Comparison of ENCODE assay signal across 17 cellular contexts in genomic region chr6:15534970-15535369, GRCh38.
DNase-seq lines count a peak whose midpoint lies in the region; ATAC-seq and TF ChIP-seq lines count a peak whose summit lies in the region.
"Had no signal": no experiment of that assay in that cellular context is flagged by ENCODE, and none has a peak within 500 bp of the region (broad histone marks: within the 10 kb centered on the region; RNA-seq: fewer than 3 reads in every experiment).

No MANE protein-coding gene starts in this region.

- H3K36me3 ChIP-seq in testis (ENCODE audit: low read depth, missing control alignments) = no peaks in the 10 kb centered on the region

- H3K4me1 ChIP-seq in testis = peaks cover 26% of the 10 kb centered on the region

- H3K27me3 ChIP-seq in testis = no peaks in the 10 kb centered on the region
- H3K27me3 ChIP-seq: gastrocnemius medialis, suprapubic skin had no signal

- intact Hi-C loops in Right ventricle myocardium superior (cut with DNase I) = no loop called here
- intact Hi-C loops in Right ventricle myocardium inferior (cut with DNase I) = no loop called here
- intact Hi-C loops in testis (cut with DNase I; ENCODE audit: low total_unique reads) = no loop called here

- ATAC-seq in Right ventricle myocardium superior (ENCODE audit: poor library complexity) (peak; percentile 23), Right ventricle myocardium inferior (no peak), HG02588 (IDR thresholded peaks at IDR 0.05; ENCODE audit: unreplicated experiment) (no peak)
- ATAC-seq: gastrocnemius medialis, HCT116 had no signal

- 71 to 73% methylated on average over 3 of the region's 3 CpGs for WGBS in testis, 2 donors

- DNase-seq in Right ventricle myocardium superior = no peak
- no peak for DNase-seq in Right ventricle myocardium inferior (ENCODE audit: missing footprints)
- peak; percentile 87 for DNase-seq in SKM-1 treated with dmso at 0.1 percent for 144 hours (lab: John Stamatoyannopoulos, UW; ENCODE audit: unreplicated experiment)
- peak; percentile 55 for DNase-seq in kidney tubule cell (ENCODE audit: low spot score)
- DNase-seq in testis = no peak
- DNase-seq in COLO668 (lab: John Stamatoyannopoulos, UW; ENCODE audit: unreplicated experiment) = no peak
- no peak for DNase-seq in UCSD-AML1 (lab: John Stamatoyannopoulos, UW; ENCODE audit: unreplicated experiment)
- DNase-seq: activated CD4-positive, alpha-beta T cell treated with anti-CD3 and anti-CD28 coated beads for 4 hours; activated T-cell treated with anti-CD3 and anti-CD28 coated beads for 4 hours; Calu3; gastrocnemius medialis; NCI-H1436 treated with DMSO at 0.1 percent for 48 hours; NCI-H510A; T-helper 1 cell had no signal

- peak overlapping the region; percentile 19 to 22 for H3K27ac ChIP-seq in testis
- H3K27ac ChIP-seq: gastrocnemius medialis, suprapubic skin had no signal

- H3K4me3 ChIP-seq in testis = no peak overlapping the region
- H3K4me3 ChIP-seq: gastrocnemius medialis, suprapubic skin had no signal

- TF ChIP-seq CTCF in testis (IDR thresholded peaks at IDR 0.05) = no peak

- no peaks in the 10 kb centered on the region for H3K9me3 ChIP-seq in testis
- H3K9me3 ChIP-seq: gastrocnemius medialis, suprapubic skin had no signal

- TF ChIP-seq POLR2A in testis (IDR thresholded peaks at IDR 0.05) = no peak

Comparison
In these comparisons a context has a peak if more than half of its experiments do, and no peak if none do; other contexts are left out.
1. DNase-seq: peak in SKM-1 treated with dmso at 0.1 percent for 144 hours (single experiment) and kidney tubule cell (single experiment); none in Right ventricle myocardium superior (single experiment), Right ventricle myocardium inferior (single experiment), testis (single experiment), COLO668 (single experiment) and UCSD-AML1 (single experiment).